In genomic region chr12:2812290-2813213, GRCh38 we compare ENCODE assay signal across 1 cellular context.
TF ChIP-seq lines count a peak whose summit lies in the region.

TSS of gene ITFG2 (plus strand) at chr12:2812668. CDS start at chr12:2812761, 93 bp downstream.

TF ChIP-seq in HepG2, 621 proteins besides CTCF, POLR2A, EP300 and RAD21 (continued from another document):
- TF ChIP-seq, protein P1, sequence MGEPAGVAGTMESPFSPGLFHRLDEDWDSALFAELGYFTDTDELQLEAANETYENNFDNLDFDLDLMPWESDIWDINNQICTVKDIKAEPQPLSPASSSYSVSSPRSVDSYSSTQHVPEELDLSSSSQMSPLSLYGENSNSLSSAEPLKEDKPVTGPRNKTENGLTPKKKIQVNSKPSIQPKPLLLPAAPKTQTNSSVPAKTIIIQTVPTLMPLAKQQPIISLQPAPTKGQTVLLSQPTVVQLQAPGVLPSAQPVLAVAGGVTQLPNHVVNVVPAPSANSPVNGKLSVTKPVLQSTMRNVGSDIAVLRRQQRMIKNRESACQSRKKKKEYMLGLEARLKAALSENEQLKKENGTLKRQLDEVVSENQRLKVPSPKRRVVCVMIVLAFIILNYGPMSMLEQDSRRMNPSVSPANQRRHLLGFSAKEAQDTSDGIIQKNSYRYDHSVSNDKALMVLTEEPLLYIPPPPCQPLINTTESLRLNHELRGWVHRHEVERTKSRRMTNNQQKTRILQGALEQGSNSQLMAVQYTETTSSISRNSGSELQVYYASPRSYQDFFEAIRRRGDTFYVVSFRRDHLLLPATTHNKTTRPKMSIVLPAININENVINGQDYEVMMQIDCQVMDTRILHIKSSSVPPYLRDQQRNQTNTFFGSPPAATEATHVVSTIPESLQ (CRISPR knock-in tag; conservative IDR thresholded peaks at IDR 0.05), result no peak
- no peak for TF ChIP-seq ZFYVE20 (CRISPR knock-in tag; IDR thresholded peaks at IDR 0.05; ENCODE audit: borderline replicate concordance, low read depth)
- TF ChIP-seq CEBPB (IDR thresholded peaks at IDR 0.05; ENCODE audit: borderline replicate concordance, low read depth, low read length), result peak; percentile 70; the same call in 1 of the 2 replicates
- no peak for TF ChIP-seq ZNF75D (CRISPR knock-in tag; IDR thresholded peaks at IDR 0.05; ENCODE audit: borderline replicate concordance)
- no peak for TF ChIP-seq TEAD2 (CRISPR knock-in tag; IDR thresholded peaks at IDR 0.05)
- 0 out of 2 replicates have a peak, but pooled peaks have one; percentile 43 for TF ChIP-seq DZIP1 (CRISPR knock-in tag; IDR thresholded peaks at IDR 0.05)
- peak; percentile 76; the same call in 2 of the 3 replicates for TF ChIP-seq MXI1 (IDR thresholded peaks at IDR 0.05; ENCODE audit: borderline replicate concordance, low read depth, low read length)
- no peak for TF ChIP-seq KLF13 (CRISPR knock-in tag; IDR thresholded peaks at IDR 0.05)
- peak; percentile 60; the same call in 1 of the 2 replicates for TF ChIP-seq ZSCAN12 (CRISPR knock-in tag; IDR thresholded peaks at IDR 0.05)
- 0 out of 2 replicates have a peak, but pooled peaks have one; percentile 56 for TF ChIP-seq MAZ (IDR thresholded peaks at IDR 0.05; ENCODE audit: borderline replicate concordance, low read depth, low read length)
- peak; percentile 74; the same call in 1 of the 2 replicates for TF ChIP-seq MAZ (CRISPR knock-in tag; IDR thresholded peaks at IDR 0.05; ENCODE audit: low read depth)
- TF ChIP-seq ZFP37 (CRISPR knock-in tag; IDR thresholded peaks at IDR 0.05; ENCODE audit: borderline replicate concordance), result peak; percentile 87
- no peak for TF ChIP-seq ZFP41 (CRISPR knock-in tag; IDR thresholded peaks at IDR 0.05; ENCODE audit: borderline replicate concordance)
- TF ChIP-seq ATM (IDR thresholded peaks at IDR 0.05; ENCODE audit: borderline replicate concordance), result no peak
- TF ChIP-seq GPBP1L1 (CRISPR knock-in tag; IDR thresholded peaks at IDR 0.05), result no peak
- TF ChIP-seq ZNF800 (CRISPR knock-in tag; IDR thresholded peaks at IDR 0.05), result peak; percentile 59; the same call in 1 of the 2 replicates
- no peak for TF ChIP-seq ZSCAN9 (CRISPR knock-in tag; IDR thresholded peaks at IDR 0.05; ENCODE audit: borderline replicate concordance)
- TF ChIP-seq, protein P2, sequence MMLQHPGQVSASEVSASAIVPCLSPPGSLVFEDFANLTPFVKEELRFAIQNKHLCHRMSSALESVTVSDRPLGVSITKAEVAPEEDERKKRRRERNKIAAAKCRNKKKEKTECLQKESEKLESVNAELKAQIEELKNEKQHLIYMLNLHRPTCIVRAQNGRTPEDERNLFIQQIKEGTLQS (CRISPR knock-in tag; IDR thresholded peaks at IDR 0.05), result no peak
- peak in 1 of 2 experiments; percentile 93; a peak in 3 of 4 replicates for TF ChIP-seq HMGXB4 (CRISPR knock-in tag; IDR thresholded peaks at IDR 0.05; ENCODE audit: borderline replicate concordance in 1 of 2, low read depth in 1 of 2)
- TF ChIP-seq, protein P3, sequence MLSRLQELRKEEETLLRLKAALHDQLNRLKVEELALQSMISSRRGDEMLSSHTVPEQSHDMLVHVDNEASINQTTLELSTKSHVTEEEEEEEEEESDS (CRISPR knock-in tag; IDR thresholded peaks at IDR 0.05; ENCODE audit: borderline replicate concordance), result no peak
- TF ChIP-seq SCMH1 (CRISPR knock-in tag; IDR thresholded peaks at IDR 0.05; ENCODE audit: borderline replicate concordance), result no peak
- TF ChIP-seq THYN1 (CRISPR knock-in tag; IDR thresholded peaks at IDR 0.05; ENCODE audit: borderline replicate concordance, low read depth), result no peak
- TF ChIP-seq SOX13 (IDR thresholded peaks at IDR 0.05), result peak; percentile 36; the same call in 1 of the 2 replicates
- TF ChIP-seq SOX13 (CRISPR knock-in tag; conservative IDR thresholded peaks at IDR 0.05 in 1 of 2, IDR thresholded peaks at IDR 0.05 in 1 of 2), result peak in 1 of 2 experiments; percentile 52; a peak in 1 of 4 replicates
- peak; percentile 95; the same call in 1 of the 2 replicates for TF ChIP-seq ZNF350 (CRISPR knock-in tag; IDR thresholded peaks at IDR 0.05; ENCODE audit: borderline replicate concordance, low read depth)
- TF ChIP-seq, protein P4, sequence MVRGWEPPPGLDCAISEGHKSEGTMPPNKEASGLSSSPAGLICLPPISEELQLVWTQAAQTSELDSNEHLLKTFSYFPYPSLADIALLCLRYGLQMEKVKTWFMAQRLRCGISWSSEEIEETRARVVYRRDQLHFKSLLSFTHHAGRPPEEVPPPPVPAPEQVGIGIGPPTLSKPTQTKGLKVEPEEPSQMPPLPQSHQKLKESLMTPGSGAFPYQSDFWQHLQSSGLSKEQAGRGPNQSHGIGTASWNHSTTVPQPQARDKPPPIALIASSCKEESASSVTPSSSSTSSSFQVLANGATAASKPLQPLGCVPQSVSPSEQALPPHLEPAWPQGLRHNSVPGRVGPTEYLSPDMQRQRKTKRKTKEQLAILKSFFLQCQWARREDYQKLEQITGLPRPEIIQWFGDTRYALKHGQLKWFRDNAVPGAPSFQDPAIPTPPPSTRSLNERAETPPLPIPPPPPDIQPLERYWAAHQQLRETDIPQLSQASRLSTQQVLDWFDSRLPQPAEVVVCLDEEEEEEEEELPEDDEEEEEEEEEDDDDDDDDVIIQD (CRISPR knock-in tag; IDR thresholded peaks at IDR 0.05; ENCODE audit: low read depth), result no peak; the same call in 1 of the 2 replicates
- peak; percentile 92 for TF ChIP-seq HOXA3 (CRISPR knock-in tag; IDR thresholded peaks at IDR 0.05)
- peak; percentile 23; the same call in 1 of the 2 replicates for TF ChIP-seq KMT2A (CRISPR knock-in tag; IDR thresholded peaks at IDR 0.05)
- peak; percentile 94 for TF ChIP-seq SAP130 (CRISPR knock-in tag; IDR thresholded peaks at IDR 0.05; ENCODE audit: low read depth)
- peak; percentile 34; the same call in 1 of the 2 replicates for TF ChIP-seq FOXO1 (CRISPR knock-in tag; IDR thresholded peaks at IDR 0.05)
- peak; percentile 65 for TF ChIP-seq FOXP4 (CRISPR knock-in tag; IDR thresholded peaks at IDR 0.05)
- TF ChIP-seq ZNF790 (CRISPR knock-in tag; IDR thresholded peaks at IDR 0.05; ENCODE audit: borderline replicate concordance), result no peak
- TF ChIP-seq RBM22 (optimal IDR thresholded peaks at IDR 0.05; ENCODE audit: low read length), result peak; percentile 12
- peak; percentile 66; the same call in 1 of the 2 replicates for TF ChIP-seq ZNF557 (CRISPR knock-in tag; IDR thresholded peaks at IDR 0.05)
- TF ChIP-seq PRDM15 (CRISPR knock-in tag; IDR thresholded peaks at IDR 0.05), result peak; percentile 83
- TF ChIP-seq ZNF562 (CRISPR knock-in tag; IDR thresholded peaks at IDR 0.05; ENCODE audit: borderline replicate concordance), result no peak
- peak; percentile 95 for TF ChIP-seq REPIN1 (CRISPR knock-in tag; IDR thresholded peaks at IDR 0.05; ENCODE audit: borderline replicate concordance, low read depth)
